17 cellular contexts compared by ENCODE assay signal in genomic region chr5:96836817-96837216, GRCh38. TPM values are rescaled to one million over a fixed set of nuclear protein-coding genes. Genes with fewer than 3 reads are reported as not detected.
A peak's percentile ranks its signal among the peaks of the same experiment; 100 is the strongest.
DNase-seq lines count a peak whose midpoint lies in the region; ATAC-seq, FAIRE-seq and TF ChIP-seq lines count a peak whose summit lies in the region.
"Had no signal": no experiment of that assay in that cellular context is flagged by ENCODE, and none has a peak within 500 bp of the region (broad histone marks: within the 10 kb centered on the region; RNA-seq: fewer than 3 reads in every experiment).

No MANE protein-coding gene starts in this region.

- no peaks in the 10 kb centered on the region for H3K36me3 Mint-ChIP-seq in immature natural killer cell
- H3K36me3 Mint-ChIP-seq: CD4-positive, alpha-beta memory T cell had no signal

- TF ChIP-seq CTCF in HEK293 (tag by site-specific recombination; IDR thresholded peaks at IDR 0.05) (no peak), kidney (IDR thresholded peaks at IDR 0.05; ENCODE audit: borderline replicate concordance, extremely low read depth, insufficient read depth) (no peak)

- H3K4me3 ChIP-seq in HEK293 (ENCODE audit: low read depth, low read length) (no peak overlapping the region), kidney (ENCODE audit: low read length in 2 of 2) (no peak overlapping the region)
- H3K4me3 ChIP-seq: GM23248 had no signal

- no peaks in the 10 kb centered on the region for H3K4me1 ChIP-seq in HEK293 (ENCODE audit: control insufficient read depth, insufficient read depth, low read length)
- peaks cover 0 to 10% of the 10 kb centered on the region in 2 donors for H3K4me1 ChIP-seq in kidney (ENCODE audit: control insufficient read depth in 1 of 2, insufficient read depth in 1 of 2, low read depth in 1 of 2, low read length in 2 of 2)

- POLR2A ChIA-PET in HEK293 (lab: Yijun Ruan, JAX): no interaction called here

- DNase-seq in kidney (no peak), pons (ENCODE audit: low spot score) (no peak), immature natural killer cell (no peak)
- DNase-seq: C1 segment of cervical spinal cord; Calu3; CD4-positive, alpha-beta memory T cell; COR-L47; DMS53; DMS79 treated with DMSO at 0.1 percent for 48 hours; GM23248; H7; HCEC 1CT had no signal

- H3K9ac ChIP-seq in kidney (ENCODE audit: low read length in 2 of 2): no peak overlapping the region
- H3K9ac ChIP-seq: GM23248 had no signal

- H3K4me3 Mint-ChIP-seq in immature natural killer cell: no peak overlapping the region
- H3K4me3 Mint-ChIP-seq: CD4-positive, alpha-beta memory T cell had no signal

- CTCF ChIA-PET in HEK293 (lab: Yijun Ruan, JAX): no interaction called here

- H3K27me3 Mint-ChIP-seq in immature natural killer cell (ENCODE audit: low read depth in 3 of 3): peaks cover 0 to 4% (median 0%) of the 10 kb centered on the region in 3 donors

- no peaks in the 10 kb centered on the region for H3K4me1 Mint-ChIP-seq in immature natural killer cell

- FAIRE-seq in endometrium (lab: Jason Lieb, UNC) (peak; percentile 46), kidney (lab: Jason Lieb, UNC) (peak; percentile 62)
- FAIRE-seq: GM12892, H1 had no signal

- H3K9me3 ChIP-seq in HEK293 (ENCODE audit: control insufficient read depth, insufficient read depth, low read depth, low read length) (no peaks in the 10 kb centered on the region), kidney (ENCODE audit: control insufficient read depth in 1 of 2, low read length in 2 of 2) (no peaks in the 10 kb centered on the region)

- H3K27ac Mint-ChIP-seq in immature natural killer cell: no peak overlapping the region
- H3K27ac Mint-ChIP-seq: CD4-positive, alpha-beta memory T cell had no signal

- H3K27ac ChIP-seq in HEK293 (ENCODE audit: extremely low read depth, low read depth, low read length) (no peak overlapping the region), kidney (ENCODE audit: low read depth in 2 of 2, low read length in 2 of 2) (no peak overlapping the region)
- H3K27ac ChIP-seq: GM23248 had no signal

- intact Hi-C loops in kidney (cut with DNase I): no loop called here

- no peaks in the 10 kb centered on the region for H3K9me3 Mint-ChIP-seq in immature natural killer cell
- H3K9me3 Mint-ChIP-seq: CD4-positive, alpha-beta memory T cell had no signal

- H3K36me3 ChIP-seq in HEK293 (ENCODE audit: control insufficient read depth in 2 of 2, insufficient read depth in 1 of 2, low read length in 2 of 2) (no peaks in the 10 kb centered on the region), kidney (ENCODE audit: control insufficient read depth in 1 of 2, insufficient read depth in 2 of 2, low read length in 2 of 2) (no peaks in the 10 kb centered on the region)

- no peak for ATAC-seq in HG02610 (IDR thresholded peaks at IDR 0.05; ENCODE audit: unreplicated experiment)

TF ChIP-seq in HEK293, 187 proteins besides CTCF, POLR2A, EP300 and RAD21:
- TF ChIP-seq, protein P1, sequence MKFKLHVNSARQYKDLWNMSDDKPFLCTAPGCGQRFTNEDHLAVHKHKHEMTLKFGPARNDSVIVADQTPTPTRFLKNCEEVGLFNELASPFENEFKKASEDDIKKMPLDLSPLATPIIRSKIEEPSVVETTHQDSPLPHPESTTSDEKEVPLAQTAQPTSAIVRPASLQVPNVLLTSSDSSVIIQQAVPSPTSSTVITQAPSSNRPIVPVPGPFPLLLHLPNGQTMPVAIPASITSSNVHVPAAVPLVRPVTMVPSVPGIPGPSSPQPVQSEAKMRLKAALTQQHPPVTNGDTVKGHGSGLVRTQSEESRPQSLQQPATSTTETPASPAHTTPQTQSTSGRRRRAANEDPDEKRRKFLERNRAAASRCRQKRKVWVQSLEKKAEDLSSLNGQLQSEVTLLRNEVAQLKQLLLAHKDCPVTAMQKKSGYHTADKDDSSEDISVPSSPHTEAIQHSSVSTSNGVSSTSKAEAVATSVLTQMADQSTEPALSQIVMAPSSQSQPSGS (tag by site-specific recombination; IDR thresholded peaks at IDR 0.05; ENCODE audit: low read depth): peak; percentile 51; the same call in 1 of the 2 replicates
- no peak for TF ChIP-seq ZNF335 (tag by site-specific recombination; conservative IDR thresholded peaks at IDR 0.05)

RNA-seq across cellular contexts. Expression of gene ERAP1, which starts 29.1 kb away (rescaled TPM):
- 71.8 TPM for total RNA-seq in kidney
- polyA plus RNA-seq in kidney (ENCODE audit: insufficient read depth, low read depth, low replicate concordance): 10.6 TPM
- polyA plus RNA-seq in immature natural killer cell: 10 to 100 TPM; 44.5 to 81.3 (median 70.8) TPM

RNA-seq across cellular contexts. Expression of gene ERAP2, which starts 39.5 kb away (rescaled TPM):
- total RNA-seq in kidney: 8.2 TPM
- polyA plus RNA-seq in kidney (ENCODE audit: insufficient read depth, low read depth, low replicate concordance): 13.8 TPM
- polyA plus RNA-seq in immature natural killer cell: 100 to 1,000 TPM in 1 of 3 donors, 1 to 10 TPM in 2; 3.9 to 129 (median 8.1) TPM
- total RNA-seq: H1, H7 had no signal
